ENCODE assay signal across 25 cellular contexts in the genomic region with DNA sequence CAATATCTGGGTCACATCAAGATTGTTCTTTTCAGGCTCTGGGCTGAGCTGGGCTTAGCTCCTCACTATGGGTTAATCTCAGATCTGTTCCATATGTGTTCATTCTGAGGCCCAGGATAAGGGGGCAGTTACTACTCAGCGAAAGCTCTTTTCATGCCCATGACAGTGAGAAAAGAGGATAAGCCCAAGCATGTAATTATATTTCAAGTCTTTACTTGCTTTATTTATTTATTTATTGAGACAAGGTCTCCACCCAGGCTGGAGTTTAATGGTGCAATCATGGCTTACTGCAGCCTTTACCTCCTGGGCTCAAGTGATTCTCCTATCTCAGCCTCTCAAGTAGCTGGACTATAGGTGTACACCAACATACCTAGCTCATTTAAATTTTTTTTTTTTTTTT.
"Had no signal": no experiment of that assay in that cellular context is flagged by ENCODE, and none has a peak within 500 bp of the region (broad histone marks: within the 10 kb centered on the region; RNA-seq: fewer than 3 reads in every experiment).

No MANE protein-coding gene starts in this region.

- H3K27me3 ChIP-seq: ascending aorta, cardiac muscle cell had no signal

- DNase-seq: activated CD4-positive, alpha-beta T cell treated with anti-CD3 and anti-CD28 coated beads for 48 hours; activated CD4-positive, alpha-beta T cell treated with anti-CD3 and anti-CD28 coated beads, Interleukin-2, amount 50 U/mL, for 4 hours; activated CD4-positive, CD25-positive, alpha-beta regulatory T cell treated with anti-CD3 and anti-CD28 coated beads, Interleukin-2, amount 50 U/mL, for 72 hours; activated CD8-positive, alpha-beta memory T cell treated with anti-CD3 and anti-CD28 coated beads, Interleukin-2, amount 50 U/mL, for 48 hours; activated CD8-positive, alpha-beta T cell treated with anti-CD3 and anti-CD28 coated beads, Interleukin-2, amount 10 ng/mL, durations not matched to agents 7 days and 5 days; activated effector memory CD4-positive, alpha-beta T cell treated with anti-CD3 and anti-CD28 coated beads, Interleukin-2, amount 50 U/mL, for 16 hours; activated naive CD4-positive, alpha-beta T cell treated with Interleukin-2 at 50 U/mL for 16 hours; activated naive CD8-positive, alpha-beta T cell treated with anti-CD3 and anti-CD28 coated beads, Interleukin-2, amount 50 U/mL, for 24 hours; activated T-cell treated with anti-CD3 and anti-CD28 coated beads, Interleukin-2, amount 50 U/mL, for 1 hour; amniotic stem cell; body of pancreas; NCI-H1092; NCI-H1436; NCI-H1694 treated with DMSO at 0.1 percent for 48 hours; NCI-H2029 treated with DMSO at 0.1 percent for 48 hours; NCI-H226; NCI-H510A; NCI-H526 treated with DMSO at 0.1 percent for 48 hours; PC-3; SHP77 treated with DMSO at 0.1 percent for 48 hours had no signal

- H3K9ac ChIP-seq: KMS-11 had no signal

- H3K27ac ChIP-seq: ascending aorta, body of pancreas, cardiac muscle cell, KMS-11 had no signal

- H3K4me2 ChIP-seq: KMS-11 had no signal

- H3K36me3 ChIP-seq: ascending aorta, cardiac muscle cell had no signal

- ATAC-seq: activated CD8-positive, alpha-beta T cell treated with anti-CD3 and anti-CD28 coated beads, Interleukin-2, amount 10 ng/mL, durations not matched to agents 7 days and 5 days; activated naive CD4-positive, alpha-beta T cell treated with anti-CD3 and anti-CD28 coated beads, Interleukin-2, amount 50 U/mL, for 72 hours; activated naive CD8-positive, alpha-beta T cell treated with anti-CD3 and anti-CD28 coated beads, Interleukin-2, amount 50 U/mL, for 24 hours; body of pancreas; PC-3; WTC11 had no signal

- H3K4me1 ChIP-seq: ascending aorta, body of pancreas had no signal

- H3K4me3 ChIP-seq: ascending aorta, body of pancreas, cardiac muscle cell had no signal
